Comparison of ENCODE assay signal across 8 cellular contexts in genomic region chr5:50667079-50667652, GRCh38. TPM values are rescaled to one million over a fixed set of nuclear protein-coding genes. Genes with fewer than 3 reads are reported as not detected.
DNase-seq lines count a peak whose midpoint lies in the region; ATAC-seq, FAIRE-seq and TF ChIP-seq lines count a peak whose summit lies in the region.

No MANE protein-coding gene starts in this region.

- H3K9me3 Mint-ChIP-seq in activated CD8-positive, alpha-beta memory T cell treated with anti-CD3 and anti-CD28 coated beads, Interleukin-2, amount 10 ng/mL, durations not matched to agents 7 days and 5 days (ENCODE audit: low read depth) = no peaks in the 10 kb centered on the region
- H3K9me3 Mint-ChIP-seq in activated T-cell treated with anti-CD3 and anti-CD28 coated beads, Interleukin-2, amount 50 U/mL, for 72 hours = no peaks in the 10 kb centered on the region

- H3K9me3 ChIP-seq in neutrophil = no peaks in the 10 kb centered on the region

- H3K27me3 ChIP-seq in neutrophil = no peaks in the 10 kb centered on the region

- H3K4me3 Mint-ChIP-seq in activated CD8-positive, alpha-beta memory T cell treated with anti-CD3 and anti-CD28 coated beads, Interleukin-2, amount 10 ng/mL, durations not matched to agents 7 days and 5 days = peak overlapping the region; percentile 100
- peak overlapping the region; percentile 91 to 98 for H3K4me3 Mint-ChIP-seq in activated T-cell treated with anti-CD3 and anti-CD28 coated beads, Interleukin-2, amount 50 U/mL, for 72 hours

- no peak for TF ChIP-seq CTCF in neutrophil (IDR thresholded peaks at IDR 0.05)

- H3K27ac Mint-ChIP-seq in activated CD8-positive, alpha-beta memory T cell treated with anti-CD3 and anti-CD28 coated beads, Interleukin-2, amount 10 ng/mL, durations not matched to agents 7 days and 5 days = peak overlapping the region; percentile 100
- peak overlapping the region; percentile 98 for H3K27ac Mint-ChIP-seq in activated T-cell treated with anti-CD3 and anti-CD28 coated beads, Interleukin-2, amount 50 U/mL, for 72 hours

- FAIRE-seq in GM19239 (lab: Jason Lieb, UNC) = no peak

- H3K36me3 Mint-ChIP-seq in activated CD8-positive, alpha-beta memory T cell treated with anti-CD3 and anti-CD28 coated beads, Interleukin-2, amount 10 ng/mL, durations not matched to agents 7 days and 5 days = peaks cover 29% of the 10 kb centered on the region
- peaks cover 7 to 9% of the 10 kb centered on the region in 2 donors for H3K36me3 Mint-ChIP-seq in activated T-cell treated with anti-CD3 and anti-CD28 coated beads, Interleukin-2, amount 50 U/mL, for 72 hours (ENCODE audit: insufficient read depth in 2 of 2)

- CTCF ChIA-PET in activated CD8-positive, alpha-beta memory T cell treated with anti-CD3 and anti-CD28 coated beads, Interleukin-2, amount 10 ng/mL, durations not matched to agents 7 days and 5 days (lab: Charles Lee) = interaction anchor here (0.8 to 1.9 kb wide), 6 partner anchors 76 to 226 kb away, joined by 3 to 5 read pairs (median 3); partner anchors contain the start of gene EMB

- H3K4me3 ChIP-seq in neutrophil (ENCODE audit: low read depth in 1 of 2, low read length in 1 of 2) = peak overlapping the region; percentile 78 to 88

- peaks cover 39% of the 10 kb centered on the region for H3K4me1 Mint-ChIP-seq in activated CD8-positive, alpha-beta memory T cell treated with anti-CD3 and anti-CD28 coated beads, Interleukin-2, amount 10 ng/mL, durations not matched to agents 7 days and 5 days
- H3K4me1 Mint-ChIP-seq in activated T-cell treated with anti-CD3 and anti-CD28 coated beads, Interleukin-2, amount 50 U/mL, for 72 hours (ENCODE audit: low read depth) = peaks cover 42% of the 10 kb centered on the region

- peak; percentile 67 for DNase-seq in activated CD8-positive, alpha-beta memory T cell treated with anti-CD3 and anti-CD28 coated beads, Interleukin-2, amount 10 ng/mL, durations not matched to agents 7 days and 5 days
- DNase-seq in activated CD8-positive, alpha-beta memory T cell treated with anti-CD3 and anti-CD28 coated beads for 24 hours = no peak
- peak; percentile 73 for DNase-seq in NCI-H146 (lab: John Stamatoyannopoulos, UW)
- DNase-seq in activated T-cell treated with anti-CD3 and anti-CD28 coated beads, Interleukin-2, amount 50 U/mL, for 72 hours = peak; percentile 57 to 64
- DNase-seq in foreskin melanocyte = peak; percentile 28
- no peak for DNase-seq in GM19239 (ENCODE audit: insufficient read length, low spot score)

- H3K27ac ChIP-seq in neutrophil = peak overlapping the region; percentile 96

- no peaks in the 10 kb centered on the region for H3K36me3 ChIP-seq in neutrophil

- ATAC-seq in activated CD8-positive, alpha-beta memory T cell treated with anti-CD3 and anti-CD28 coated beads, Interleukin-2, amount 10 ng/mL, durations not matched to agents 7 days and 5 days = peak; percentile 57
- peak; percentile 32 for ATAC-seq in HG02763 (IDR thresholded peaks at IDR 0.05; ENCODE audit: unreplicated experiment)
- peak; percentile 54 to 62 for ATAC-seq in activated T-cell treated with anti-CD3 and anti-CD28 coated beads, Interleukin-2, amount 50 U/mL, for 72 hours (replicated peaks in 1 of 2)

- H3K27me3 Mint-ChIP-seq in activated CD8-positive, alpha-beta memory T cell treated with anti-CD3 and anti-CD28 coated beads, Interleukin-2, amount 10 ng/mL, durations not matched to agents 7 days and 5 days = no peaks in the 10 kb centered on the region
- no peaks in the 10 kb centered on the region for H3K27me3 Mint-ChIP-seq in activated T-cell treated with anti-CD3 and anti-CD28 coated beads, Interleukin-2, amount 50 U/mL, for 72 hours (ENCODE audit: low read depth)

- peaks cover 58 to 64% of the 10 kb centered on the region in 2 experiments for H3K4me1 ChIP-seq in neutrophil (ENCODE audit: control insufficient read depth in 1 of 2, insufficient read depth in 1 of 2, low read depth in 1 of 2, low read length in 1 of 2)

RNA-seq across cellular contexts. Expression of gene PARP8, which starts 0.7 kb away (rescaled TPM):
- 100 to 1,000 TPM in 1 of 2 experiments, 10 to 100 TPM in 1; 79.8 to 128 TPM for total RNA-seq in activated CD8-positive, alpha-beta memory T cell treated with anti-CD3 and anti-CD28 coated beads, Interleukin-2, amount 10 ng/mL, durations not matched to agents 7 days and 5 days
- 10 to 100 TPM; 53.3 to 61.0 TPM for total RNA-seq in activated T-cell treated with anti-CD3 and anti-CD28 coated beads, Interleukin-2, amount 50 U/mL, for 72 hours

Comparison
In these comparisons a context has a peak if more than half of its experiments do, and no peak if none do; other contexts are left out.
1. DNase-seq: peak in activated CD8-positive, alpha-beta memory T cell treated with anti-CD3 and anti-CD28 coated beads, Interleukin-2, amount 10 ng/mL, durations not matched to agents 7 days and 5 days (single experiment), NCI-H146 (single experiment), activated T-cell treated with anti-CD3 and anti-CD28 coated beads, Interleukin-2, amount 50 U/mL, for 72 hours (2 of 2) and foreskin melanocyte (single experiment); none in activated CD8-positive, alpha-beta memory T cell treated with anti-CD3 and anti-CD28 coated beads for 24 hours (single experiment) and GM19239 (single experiment).
2. Peak in every context shown above with its lines, with median percentiles within 50 percentile points of each other: ATAC-seq.